ENCODE assay signal across 1 cellular context in the genomic region with DNA sequence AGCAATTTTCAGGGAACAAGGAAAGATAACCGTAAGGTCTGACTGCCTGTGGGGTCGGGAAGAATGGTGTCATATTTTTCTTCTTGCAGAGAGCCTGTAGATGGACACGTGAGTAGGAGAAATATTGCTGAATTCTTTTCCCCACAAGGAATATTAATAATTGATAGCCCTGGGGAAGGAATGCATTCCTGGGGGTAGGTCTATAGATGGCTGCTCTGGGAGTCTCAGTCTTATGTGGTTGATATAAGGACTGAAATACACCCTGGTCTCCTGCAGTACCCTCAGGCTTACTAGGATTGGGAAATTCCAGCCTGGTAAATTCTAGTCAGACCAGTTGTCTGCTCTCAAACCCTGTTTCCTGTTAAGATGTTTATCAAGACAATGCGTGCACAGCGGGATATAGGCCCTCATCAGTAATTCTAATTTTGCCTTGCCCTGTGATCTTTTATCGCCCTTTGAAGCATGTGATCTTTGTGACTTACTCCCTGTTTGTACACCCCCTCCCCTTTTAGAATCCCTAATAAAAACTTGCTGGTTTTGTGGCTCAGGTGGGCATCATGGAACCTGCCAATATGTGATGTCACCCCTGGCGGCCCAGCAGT.
TF ChIP-seq lines count a peak whose summit lies in the region.

No MANE protein-coding gene starts in this region.

TF ChIP-seq in K562, 482 proteins besides CTCF, POLR2A, EP300 and RAD21:
- TF ChIP-seq ZNF445 (CRISPR knock-in tag; IDR thresholded peaks at IDR 0.05; ENCODE audit: low read depth) (peak; percentile 92), CBX3 (IDR thresholded peaks at IDR 0.05; ENCODE audit: borderline replicate concordance in 1 of 2, low read length in 2 of 2) (0 out of 3 replicates have a peak, but pooled peaks of 1 of the 2 experiments have one; percentile 32), ZNF280A (IDR thresholded peaks at IDR 0.05; ENCODE audit: low read depth, partially characterized antibody) (peak; percentile 43), TRIM28 (IDR thresholded peaks at IDR 0.05) (peak; percentile 89)
TF ChIP-seq in K562: peak in this region for 4; not testable (repeated sequence) for 478.
